8 cellular contexts compared by ENCODE assay signal in genomic region chr7:158704524-158705233, GRCh38. TPM values are rescaled to one million over a fixed set of nuclear protein-coding genes. Genes with fewer than 3 reads are reported as not detected.
A peak's percentile ranks its signal among the peaks of the same experiment; 100 is the strongest.
DNase-seq lines count a peak whose midpoint lies in the region; ATAC-seq and TF ChIP-seq lines count a peak whose summit lies in the region.

Gene NCAPG2 (minus strand): TSS chr7:158704804. CDS start chr7:158701899, 2,905 bp downstream.

- no peak within 1 kb of the TSS for H2BK15ac ChIP-seq in mesenchymal stem cell (ENCODE audit: low read depth, poor library complexity, severe bottlenecking)

- H4K91ac ChIP-seq in mesenchymal stem cell (ENCODE audit: low read length): peak within 1 kb of the TSS; percentile 25

- no peaks in the 10 kb centered on the region for H3K36me3 Mint-ChIP-seq in effector memory CD8-positive, alpha-beta T cell (ENCODE audit: insufficient read depth)

- peaks cover 10% of the 10 kb centered on the region for H3K4me1 ChIP-seq in mesenchymal stem cell (ENCODE audit: control insufficient read depth, insufficient read depth, low read depth, low read length)

- H3K9ac ChIP-seq in mesenchymal stem cell (ENCODE audit: low read length): peak within 1 kb of the TSS; percentile 92

- H3K4me1 Mint-ChIP-seq in effector memory CD8-positive, alpha-beta T cell (ENCODE audit: low read depth in 2 of 2): peaks cover 12% of the 10 kb centered on the region in 2 donors

- H2AK5ac ChIP-seq in mesenchymal stem cell (ENCODE audit: low read length, severe bottlenecking): no peak within 1 kb of the TSS

- H3K27ac ChIP-seq in mesenchymal stem cell (ENCODE audit: low read length, poor library complexity, severe bottlenecking): no peak within 1 kb of the TSS

- peak within 1 kb of the TSS; percentile 61 for H2BK5ac ChIP-seq in mesenchymal stem cell (ENCODE audit: low read depth, low read length, poor library complexity, severe bottlenecking)

- peak within 1 kb of the TSS; percentile 22 for H2BK120ac ChIP-seq in mesenchymal stem cell (ENCODE audit: low read depth, low read length)

- peak within 1 kb of the TSS in 1 of 2 experiments; percentile 73 for H3K23ac ChIP-seq in mesenchymal stem cell (ENCODE audit: low read length in 2 of 2)

- H3K14ac ChIP-seq in mesenchymal stem cell (ENCODE audit: low read length in 2 of 2): peak within 1 kb of the TSS in 1 of 2 experiments; percentile 85

- H3K18ac ChIP-seq in mesenchymal stem cell (ENCODE audit: low read depth in 1 of 2, low read length in 2 of 2): peak within 1 kb of the TSS; percentile 88 to 92

- H3K9me3 ChIP-seq in mesenchymal stem cell (ENCODE audit: control insufficient read depth, low read length): no peaks in the 10 kb centered on the region

- H3K27me3 ChIP-seq in mesenchymal stem cell (ENCODE audit: control insufficient read depth in 1 of 2, insufficient read depth in 1 of 2, low read length in 2 of 2): no peaks in the 10 kb centered on the region

- no peaks in the 10 kb centered on the region for H3K9me3 Mint-ChIP-seq in effector memory CD8-positive, alpha-beta T cell

- peak within 1 kb of the TSS; percentile 85 for H2AFZ ChIP-seq in mesenchymal stem cell (ENCODE audit: low read depth, low read length)

- H4K8ac ChIP-seq in mesenchymal stem cell (ENCODE audit: low read length): peak within 1 kb of the TSS; percentile 95

- peak within 1 kb of the TSS; percentile 65 to 91 for H3K4ac ChIP-seq in mesenchymal stem cell (ENCODE audit: low read depth in 1 of 2, low read length in 2 of 2)

- DNase-seq in COLO829 (ENCODE audit: low spot score) (peak; percentile 93), GM20000 (ENCODE audit: low spot score) (peak; percentile 99), HT-29 (ENCODE audit: low spot score) (peak; percentile 100), NOMO-1 (lab: John Stamatoyannopoulos, UW; ENCODE audit: unreplicated experiment in 2 of 2) (peak; percentile 88 to 90), mesenchymal stem cell (peak; percentile 98)
- DNase-seq in activated CD8-positive, alpha-beta memory T cell treated with anti-CD3 and anti-CD28 coated beads for 4 hours (ENCODE audit: low read depth in 2 of 2): peak; percentile 94 to 97
- DNase-seq in effector memory CD8-positive, alpha-beta T cell: peak; percentile 94 to 97 (median 96)
- peak; percentile 96 for DNase-seq in stimulated activated CD8-positive, alpha-beta memory T cell treated with anti-CD3 and anti-CD28 coated beads, Interleukin-12 subunit alpha, Interleukin-12 subunit beta, amount 100 ng/mL, for 4 hours (ENCODE audit: low read depth)

- peak within 1 kb of the TSS; percentile 92 to 93 for H3K4me3 Mint-ChIP-seq in effector memory CD8-positive, alpha-beta T cell

- peak within 1 kb of the TSS in 1 of 2 experiments; percentile 31 for H2BK12ac ChIP-seq in mesenchymal stem cell (ENCODE audit: low read length in 2 of 2)

- H3K36me3 ChIP-seq in mesenchymal stem cell (ENCODE audit: control insufficient read depth in 1 of 2, insufficient read depth in 2 of 2, low read depth in 1 of 2, low read length in 2 of 2): no peaks in the 10 kb centered on the region

- ATAC-seq in effector memory CD8-positive, alpha-beta T cell (replicated peaks): peak; percentile 95

- TF ChIP-seq CTCF in GM20000 (IDR thresholded peaks at IDR 0.05; ENCODE audit: extremely low read depth, missing control alignments): no peak

- peak within 1 kb of the TSS; percentile 98 for H3K4me2 ChIP-seq in mesenchymal stem cell (ENCODE audit: low read length, poor library complexity, severe bottlenecking)

- WGBS in mesenchymal stem cell: under 1% methylated on average over 61 of the region's 78 CpGs

- peak within 1 kb of the TSS; percentile 83 to 91 for H3K27ac Mint-ChIP-seq in effector memory CD8-positive, alpha-beta T cell

- H3K79me1 ChIP-seq in mesenchymal stem cell (replicated peaks; ENCODE audit: low read length, poor library complexity, severe bottlenecking): peaks cover 20% of the 10 kb centered on the region

- H3K4me3 ChIP-seq in mesenchymal stem cell (ENCODE audit: insufficient read depth in 1 of 2, low read depth in 1 of 2, low read length in 2 of 2): peak within 1 kb of the TSS; percentile 92 to 95

- no peaks in the 10 kb centered on the region for H3K27me3 Mint-ChIP-seq in effector memory CD8-positive, alpha-beta T cell

RNA-seq across cellular contexts. Expression of gene NCAPG2, which starts in this region (rescaled TPM):
- 37.7 and 40.5 TPM in 2 replicates for total RNA-seq in HT-29 (2014; rRNA removed; shearing (Covaris generic))
- 4.7 TPM for polyA plus RNA-seq in mesenchymal stem cell (2013, experiment 1 of 2)
- polyA plus RNA-seq in mesenchymal stem cell (2013, experiment 2 of 2): 4.7 TPM
